ENCODE assay signal across 1 cellular context in the genomic region with DNA sequence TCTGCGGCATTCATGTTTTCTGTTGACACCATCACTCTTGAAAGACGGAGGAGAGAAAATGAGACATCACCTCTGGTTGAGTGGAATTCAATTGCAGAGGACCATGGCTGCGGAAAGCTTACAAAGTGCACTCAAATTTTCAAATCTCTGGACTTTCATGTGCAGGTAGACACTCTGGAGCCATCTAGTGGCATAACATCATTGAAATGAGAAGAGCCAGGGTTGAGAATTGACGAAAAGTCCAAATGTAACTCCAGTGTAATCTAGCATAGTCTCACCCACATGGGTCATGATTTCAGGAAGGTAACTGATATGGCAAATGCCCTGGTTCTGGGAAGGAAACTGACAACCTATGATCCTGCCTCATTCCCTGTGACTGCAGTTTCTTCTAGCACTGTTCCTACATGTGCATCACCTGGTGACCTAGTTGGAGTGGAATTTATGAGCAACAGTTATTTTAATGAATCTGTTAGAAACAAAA.
TF ChIP-seq lines count a peak whose summit lies in the region.

No MANE protein-coding gene starts in this region.

TF ChIP-seq in HepG2, 621 proteins besides CTCF, POLR2A, EP300 and RAD21 (continued from another document):
- TF ChIP-seq SMC3 (IDR thresholded peaks at IDR 0.05; ENCODE audit: low read length) = peak; percentile 81
- TF ChIP-seq ZNF326 (CRISPR knock-in tag; IDR thresholded peaks at IDR 0.05; ENCODE audit: borderline replicate concordance) = no peak
- TF ChIP-seq, protein P1, sequence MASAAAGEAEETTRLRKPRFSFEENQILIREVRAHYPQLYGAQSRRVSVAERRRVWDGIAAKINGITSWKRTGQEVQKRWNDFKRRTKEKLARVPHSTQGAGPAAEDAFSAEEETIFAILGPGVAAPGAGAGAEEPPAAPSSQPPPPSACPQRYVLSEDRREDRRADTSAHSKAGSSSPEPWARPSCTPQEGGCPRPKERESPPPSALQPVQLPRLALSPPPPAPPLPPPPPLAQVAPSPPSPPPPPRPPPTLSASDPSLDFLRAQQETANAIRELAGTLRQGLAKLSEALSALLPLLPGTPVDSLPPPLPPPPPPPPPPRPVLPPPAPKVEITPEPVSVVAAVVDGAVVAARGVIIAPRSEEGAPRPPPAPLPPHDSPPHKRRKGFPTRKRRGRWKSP (CRISPR knock-in tag; IDR thresholded peaks at IDR 0.05) = no peak
- TF ChIP-seq, protein P2, sequence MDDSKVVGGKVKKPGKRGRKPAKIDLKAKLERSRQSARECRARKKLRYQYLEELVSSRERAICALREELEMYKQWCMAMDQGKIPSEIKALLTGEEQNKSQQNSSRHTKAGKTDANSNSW (CRISPR knock-in tag; IDR thresholded peaks at IDR 0.05; ENCODE audit: borderline replicate concordance) = no peak
- TF ChIP-seq, protein P3, sequence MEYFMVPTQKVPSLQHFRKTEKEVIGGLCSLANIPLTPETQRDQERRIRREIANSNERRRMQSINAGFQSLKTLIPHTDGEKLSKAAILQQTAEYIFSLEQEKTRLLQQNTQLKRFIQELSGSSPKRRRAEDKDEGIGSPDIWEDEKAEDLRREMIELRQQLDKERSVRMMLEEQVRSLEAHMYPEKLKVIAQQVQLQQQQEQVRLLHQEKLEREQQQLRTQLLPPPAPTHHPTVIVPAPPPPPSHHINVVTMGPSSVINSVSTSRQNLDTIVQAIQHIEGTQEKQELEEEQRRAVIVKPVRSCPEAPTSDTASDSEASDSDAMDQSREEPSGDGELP (IDR thresholded peaks at IDR 0.05; ENCODE audit: borderline replicate concordance, low read depth) = no peak
- no peak for TF ChIP-seq ZSCAN21 (CRISPR knock-in tag; IDR thresholded peaks at IDR 0.05; ENCODE audit: borderline replicate concordance)
- no peak for TF ChIP-seq PTBP1 (IDR thresholded peaks at IDR 0.05; ENCODE audit: low read depth, low read length, poor library complexity, severe bottlenecking)
- TF ChIP-seq HOXA7 (CRISPR knock-in tag; IDR thresholded peaks at IDR 0.05) = no peak
TF ChIP-seq in HepG2: peak in this region for 4.
